Comparison of ENCODE assay signal across 1 cellular context in genomic region chr11:45982656-45983470, GRCh38.
TF ChIP-seq lines count a peak whose summit lies in the region.

No MANE protein-coding gene starts in this region.

TF ChIP-seq in K562, 482 proteins besides CTCF, POLR2A, EP300 and RAD21 (continued from another document and continues in another):
- TF ChIP-seq MNT (conservative IDR thresholded peaks at IDR 0.05) = peak in 1 of 2 experiments; percentile 46; a peak in 1 of 4 replicates
- peak; percentile 83 for TF ChIP-seq KLF16 (IDR thresholded peaks at IDR 0.05)
- TF ChIP-seq ZNF253 (CRISPR knock-in tag; conservative IDR thresholded peaks at IDR 0.05) = no peak
- 0 out of 2 replicates have a peak, but pooled peaks have one; percentile 17 for TF ChIP-seq ZBTB5 (IDR thresholded peaks at IDR 0.05)
- peak; percentile 65 for TF ChIP-seq CCNT2 (IDR thresholded peaks at IDR 0.05; ENCODE audit: borderline replicate concordance, extremely low read depth, insufficient read length, low read depth, low read length)
- TF ChIP-seq ZMIZ1 (IDR thresholded peaks at IDR 0.05; ENCODE audit: low read depth in 2 of 2, low read length in 2 of 2) = peak in 1 of 2 experiments; percentile 59; a peak in 2 of 4 replicates
- 0 out of 2 replicates have a peak, but pooled peaks have one; percentile 34 for TF ChIP-seq ZNF584 (CRISPR knock-in tag; IDR thresholded peaks at IDR 0.05; ENCODE audit: low read depth)
- no peak for TF ChIP-seq ZBTB1 (CRISPR knock-in tag; IDR thresholded peaks at IDR 0.05; ENCODE audit: borderline replicate concordance, low read depth)
- peak; percentile 97 for TF ChIP-seq EGR1 (conservative IDR thresholded peaks at IDR 0.05)
- TF ChIP-seq TEAD1 (CRISPR knock-in tag; IDR thresholded peaks at IDR 0.05) = peak; percentile 82 to 90
- TF ChIP-seq ZNF699 (CRISPR knock-in tag; IDR thresholded peaks at IDR 0.05; ENCODE audit: insufficient replicate concordance) = no peak
- no peak for TF ChIP-seq PYGO2 (tag; IDR thresholded peaks at IDR 0.05)
- no peak for TF ChIP-seq ZNF740 (CRISPR knock-in tag; IDR thresholded peaks at IDR 0.05)
- no peak for TF ChIP-seq ZNF740 (tag; IDR thresholded peaks at IDR 0.05)
- no peak; the same call in 1 of the 2 replicates for TF ChIP-seq SP1 (CRISPR knock-in tag; IDR thresholded peaks at IDR 0.05)
- no peak for TF ChIP-seq HMGN3 (IDR thresholded peaks at IDR 0.05; ENCODE audit: borderline replicate concordance, extremely low read depth, insufficient read length, low read depth, low read length)
- TF ChIP-seq CBFA2T2 (conservative IDR thresholded peaks at IDR 0.05) = peak; percentile 74
- peak; percentile 39; the same call in 1 of the 2 replicates for TF ChIP-seq CC2D1A (IDR thresholded peaks at IDR 0.05)
- TF ChIP-seq, protein P1, sequence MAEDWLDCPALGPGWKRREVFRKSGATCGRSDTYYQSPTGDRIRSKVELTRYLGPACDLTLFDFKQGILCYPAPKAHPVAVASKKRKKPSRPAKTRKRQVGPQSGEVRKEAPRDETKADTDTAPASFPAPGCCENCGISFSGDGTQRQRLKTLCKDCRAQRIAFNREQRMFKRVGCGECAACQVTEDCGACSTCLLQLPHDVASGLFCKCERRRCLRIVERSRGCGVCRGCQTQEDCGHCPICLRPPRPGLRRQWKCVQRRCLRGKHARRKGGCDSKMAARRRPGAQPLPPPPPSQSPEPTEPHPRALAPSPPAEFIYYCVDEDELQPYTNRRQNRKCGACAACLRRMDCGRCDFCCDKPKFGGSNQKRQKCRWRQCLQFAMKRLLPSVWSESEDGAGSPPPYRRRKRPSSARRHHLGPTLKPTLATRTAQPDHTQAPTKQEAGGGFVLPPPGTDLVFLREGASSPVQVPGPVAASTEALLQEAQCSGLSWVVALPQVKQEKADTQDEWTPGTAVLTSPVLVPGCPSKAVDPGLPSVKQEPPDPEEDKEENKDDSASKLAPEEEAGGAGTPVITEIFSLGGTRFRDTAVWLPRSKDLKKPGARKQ (CRISPR knock-in tag; IDR thresholded peaks at IDR 0.05) = no peak
- TF ChIP-seq MTA1 (IDR thresholded peaks at IDR 0.05; ENCODE audit: borderline replicate concordance) = no peak
- TF ChIP-seq ZFP30 (CRISPR knock-in tag; IDR thresholded peaks at IDR 0.05; ENCODE audit: borderline replicate concordance) = no peak
- no peak for TF ChIP-seq MXI1 (IDR thresholded peaks at IDR 0.05; ENCODE audit: low read depth, low read length)
- TF ChIP-seq CEBPB (tag; IDR thresholded peaks at IDR 0.05) = no peak
- TF ChIP-seq E2F4 (CRISPR knock-in tag; IDR thresholded peaks at IDR 0.05; ENCODE audit: low read depth) = no peak
- TF ChIP-seq MYBL2 (IDR thresholded peaks at IDR 0.05; ENCODE audit: low read depth) = no peak
- TF ChIP-seq MYBL2 (CRISPR knock-in tag; IDR thresholded peaks at IDR 0.05; ENCODE audit: borderline replicate concordance) = no peak
- no peak for TF ChIP-seq ZNF707 (CRISPR knock-in tag; conservative IDR thresholded peaks at IDR 0.05)
- no peak for TF ChIP-seq SMARCA5 (IDR thresholded peaks at IDR 0.05)
- TF ChIP-seq MAFK (IDR thresholded peaks at IDR 0.05; ENCODE audit: low read length) = no peak
- TF ChIP-seq E2F8 (IDR thresholded peaks at IDR 0.05; ENCODE audit: low read depth, partially characterized antibody) = no peak
- TF ChIP-seq ZNF263 (CRISPR knock-in tag; IDR thresholded peaks at IDR 0.05; ENCODE audit: borderline replicate concordance) = no peak
- no peak for TF ChIP-seq ZNF134 (CRISPR knock-in tag; conservative IDR thresholded peaks at IDR 0.05)
- no peak for TF ChIP-seq HOXB6 (CRISPR knock-in tag; IDR thresholded peaks at IDR 0.05; ENCODE audit: borderline replicate concordance)
- no peak for TF ChIP-seq HNRNPL (IDR thresholded peaks at IDR 0.05; ENCODE audit: low read depth, low read length)
- no peak for TF ChIP-seq GTF2E2 (tag; IDR thresholded peaks at IDR 0.05)
- peak; percentile 64 for TF ChIP-seq ZEB2 (IDR thresholded peaks at IDR 0.05)
- TF ChIP-seq, protein P2, sequence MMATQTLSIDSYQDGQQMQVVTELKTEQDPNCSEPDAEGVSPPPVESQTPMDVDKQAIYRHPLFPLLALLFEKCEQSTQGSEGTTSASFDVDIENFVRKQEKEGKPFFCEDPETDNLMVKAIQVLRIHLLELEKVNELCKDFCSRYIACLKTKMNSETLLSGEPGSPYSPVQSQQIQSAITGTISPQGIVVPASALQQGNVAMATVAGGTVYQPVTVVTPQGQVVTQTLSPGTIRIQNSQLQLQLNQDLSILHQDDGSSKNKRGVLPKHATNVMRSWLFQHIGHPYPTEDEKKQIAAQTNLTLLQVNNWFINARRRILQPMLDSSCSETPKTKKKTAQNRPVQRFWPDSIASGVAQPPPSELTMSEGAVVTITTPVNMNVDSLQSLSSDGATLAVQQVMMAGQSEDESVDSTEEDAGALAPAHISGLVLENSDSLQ (IDR thresholded peaks at IDR 0.05) = peak; percentile 95
- TF ChIP-seq ZFPM2 (CRISPR knock-in tag; IDR thresholded peaks at IDR 0.05) = no peak
- no peak for TF ChIP-seq POLR2H (tag; IDR thresholded peaks at IDR 0.05; ENCODE audit: low read depth)
- no peak for TF ChIP-seq TARDBP (IDR thresholded peaks at IDR 0.05)
- peak; percentile 29 for TF ChIP-seq CREB1 (IDR thresholded peaks at IDR 0.05)
- no peak; the same call in 1 of the 2 replicates for TF ChIP-seq CREB1 (CRISPR knock-in tag; IDR thresholded peaks at IDR 0.05)
- no peak for TF ChIP-seq SMC3 (conservative IDR thresholded peaks at IDR 0.05; ENCODE audit: insufficient read depth, low read depth, low read length)
- no peak for TF ChIP-seq ETS2 (tag; IDR thresholded peaks at IDR 0.05; ENCODE audit: borderline replicate concordance, poor library complexity, severe bottlenecking)
- TF ChIP-seq TRIM25 (IDR thresholded peaks at IDR 0.05; ENCODE audit: borderline replicate concordance) = peak; percentile 40; the same call in 1 of the 2 replicates
- TF ChIP-seq NCOA2 (IDR thresholded peaks at IDR 0.05; ENCODE audit: partially characterized antibody in 2 of 2) = no peak
